Comparison of ENCODE assay signal across 12 cellular contexts in the genomic region with DNA sequence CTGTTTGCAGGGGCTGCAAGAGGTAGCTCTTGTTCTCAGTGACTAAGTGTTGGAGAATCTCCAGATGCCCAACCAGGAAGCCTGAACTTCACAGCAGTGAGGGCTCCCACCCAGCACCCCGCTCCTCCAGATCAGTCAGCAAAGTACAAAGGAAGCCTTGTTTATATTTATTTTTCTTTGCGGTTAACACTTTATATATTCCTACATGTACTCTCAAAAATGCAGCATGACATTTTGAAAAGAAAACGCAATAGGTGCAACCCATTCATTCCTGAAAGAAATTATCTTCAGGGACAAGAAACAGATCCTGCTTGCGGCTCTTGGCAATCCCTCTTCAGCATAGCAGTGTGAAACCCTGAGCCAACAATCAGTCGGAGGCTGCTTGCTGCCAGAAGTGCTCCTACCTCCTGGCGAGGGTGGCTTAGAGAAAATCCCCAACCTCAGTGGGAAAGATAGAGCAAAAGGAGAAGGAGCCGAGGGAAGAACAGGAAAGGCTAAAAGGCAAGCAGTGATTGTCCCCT.
DNase-seq lines count a peak whose midpoint lies in the region; ATAC-seq and TF ChIP-seq lines count a peak whose summit lies in the region.
"Had no signal": no experiment of that assay in that cellular context is flagged by ENCODE, and none has a peak within 500 bp of the region (broad histone marks: within the 10 kb centered on the region; RNA-seq: fewer than 3 reads in every experiment).

No MANE protein-coding gene starts in this region.

- H3K4me1 ChIP-seq in neural progenitor cell = peaks cover 34% of the 10 kb centered on the region

- H3K36me3 Mint-ChIP-seq in neural progenitor cell = no peaks in the 10 kb centered on the region
- H3K36me3 Mint-ChIP-seq: activated naive CD8-positive, alpha-beta T cell treated with anti-CD3 and anti-CD28 coated beads, Interleukin-2, amount 10 ng/mL, durations not matched to agents 7 days and 5 days had no signal

- peaks cover 31% of the 10 kb centered on the region for H3K4me1 Mint-ChIP-seq in neural progenitor cell

- H3K4me2 ChIP-seq in neural progenitor cell = peak overlapping the region; percentile 28

- peaks cover 4% of the 10 kb centered on the region for H3K27me3 Mint-ChIP-seq in neural progenitor cell (ENCODE audit: insufficient read depth, low read depth)

- peak; percentile 65 for DNase-seq in DMS 273 treated with DMSO at 0.1 percent for 48 hours (lab: John Stamatoyannopoulos, UW)
- peak; percentile 85 to 88 for DNase-seq in NCI-H524 (lab: John Stamatoyannopoulos, UW)
- no peak for DNase-seq in epithelial cell of prostate (ENCODE audit: low read depth, low spot score)
- peak; percentile 34 for DNase-seq in neural progenitor cell (ENCODE audit: low spot score)
- DNase-seq in T-helper 1 cell = no peak
- no peak for DNase-seq in MV-4-11 (lab: John Stamatoyannopoulos, UW)
- no peak for DNase-seq in GM13976 (ENCODE audit: low spot score)
- DNase-seq: activated naive CD8-positive, alpha-beta T cell treated with anti-CD3 and anti-CD28 coated beads, Interleukin-2, amount 10 ng/mL, durations not matched to agents 7 days and 5 days; HCEC 1CT; NCI-H748 treated with DMSO at 0.1 percent for 48 hours had no signal

- H3K27me3 ChIP-seq in neural progenitor cell = peaks cover 7% of the 10 kb centered on the region

- TF ChIP-seq CTCF in neural progenitor cell (IDR thresholded peaks at IDR 0.05) = no peak
- TF ChIP-seq CTCF in GM13976 (IDR thresholded peaks at IDR 0.05; ENCODE audit: borderline replicate concordance, control extremely low read depth, extremely low read depth, insufficient read depth, missing control alignments) = no peak

- H3K4me3 ChIP-seq in neural progenitor cell = no peak overlapping the region

- H3K79me2 ChIP-seq in neural progenitor cell (ENCODE audit: low read depth) = no peaks in the 10 kb centered on the region

- H3K9me3 Mint-ChIP-seq in neural progenitor cell = no peaks in the 10 kb centered on the region
- H3K9me3 Mint-ChIP-seq: activated naive CD8-positive, alpha-beta T cell treated with anti-CD3 and anti-CD28 coated beads, Interleukin-2, amount 10 ng/mL, durations not matched to agents 7 days and 5 days had no signal

- H3K4me3 Mint-ChIP-seq in neural progenitor cell = no peak overlapping the region
- H3K4me3 Mint-ChIP-seq: activated naive CD8-positive, alpha-beta T cell treated with anti-CD3 and anti-CD28 coated beads, Interleukin-2, amount 10 ng/mL, durations not matched to agents 7 days and 5 days had no signal

- no peak overlapping the region for H2AFZ ChIP-seq in neural progenitor cell (replicated peaks)

- no peak overlapping the region for H3K27ac Mint-ChIP-seq in neural progenitor cell
- H3K27ac Mint-ChIP-seq: activated naive CD8-positive, alpha-beta T cell treated with anti-CD3 and anti-CD28 coated beads, Interleukin-2, amount 10 ng/mL, durations not matched to agents 7 days and 5 days had no signal

- no peaks in the 10 kb centered on the region for H3K9me3 ChIP-seq in neural progenitor cell (ENCODE audit: low read depth)

- H3K27ac ChIP-seq in epithelial cell of prostate (peak overlapping the region; percentile 53), neural progenitor cell (no peak overlapping the region)
- H3K27ac ChIP-seq: C4-2B had no signal

- no peaks in the 10 kb centered on the region for H3K36me3 ChIP-seq in neural progenitor cell

- H3K9ac ChIP-seq in neural progenitor cell = no peak overlapping the region

- in situ Hi-C loops in GM13976 (cut with MboI; ENCODE audit: low sequenced_read_pairs, unreplicated experiment) = no loop called here

- no peak for ATAC-seq in GM21528 (IDR thresholded peaks at IDR 0.05; ENCODE audit: low FRiP score, unreplicated experiment)

- no peaks in the 10 kb centered on the region for H4K20me1 ChIP-seq in neural progenitor cell (ENCODE audit: low read depth)

- H3F3A ChIP-seq in neural progenitor cell (ENCODE audit: low read depth) = peaks cover 26% of the 10 kb centered on the region

Comparison
In these comparisons a context has a peak if more than half of its experiments do, and no peak if none do; other contexts are left out.
1. DNase-seq: peak in DMS 273 treated with DMSO at 0.1 percent for 48 hours (single experiment), NCI-H524 (2 of 2) and neural progenitor cell (single experiment); none in epithelial cell of prostate (single experiment), T-helper 1 cell (0 of 5), MV-4-11 (single experiment) and GM13976 (single experiment).